In genomic region chr1:28341591-28341990, GRCh38 we compare ENCODE assay signal across 1 cellular context.
TF ChIP-seq lines count a peak whose summit lies in the region.

No MANE protein-coding gene starts in this region.

TF ChIP-seq in HepG2, 621 proteins besides CTCF, POLR2A, EP300 and RAD21:
- no peak for TF ChIP-seq ZNF329 (CRISPR knock-in tag; IDR thresholded peaks at IDR 0.05; ENCODE audit: low read depth)
- no peak for TF ChIP-seq ATF7 (IDR thresholded peaks at IDR 0.05)
- no peak for TF ChIP-seq ATF7 (CRISPR knock-in tag; IDR thresholded peaks at IDR 0.05)
- no peak for TF ChIP-seq FOXM1 (CRISPR knock-in tag; IDR thresholded peaks at IDR 0.05)
- no peak for TF ChIP-seq IKZF1 (IDR thresholded peaks at IDR 0.05)
- 0 out of 2 replicates have a peak, but pooled peaks have one; percentile 11 for TF ChIP-seq FOSL2 (CRISPR knock-in tag; IDR thresholded peaks at IDR 0.05)
- no peak for TF ChIP-seq ZSCAN25 (CRISPR knock-in tag; IDR thresholded peaks at IDR 0.05)
- TF ChIP-seq, protein P1, sequence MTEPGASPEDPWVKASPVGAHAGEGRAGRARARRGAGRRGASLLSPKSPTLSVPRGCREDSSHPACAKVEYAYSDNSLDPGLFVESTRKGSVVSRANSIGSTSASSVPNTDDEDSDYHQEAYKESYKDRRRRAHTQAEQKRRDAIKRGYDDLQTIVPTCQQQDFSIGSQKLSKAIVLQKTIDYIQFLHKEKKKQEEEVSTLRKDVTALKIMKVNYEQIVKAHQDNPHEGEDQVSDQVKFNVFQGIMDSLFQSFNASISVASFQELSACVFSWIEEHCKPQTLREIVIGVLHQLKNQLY (CRISPR knock-in tag; IDR thresholded peaks at IDR 0.05), result no peak
- TF ChIP-seq TAF15 (IDR thresholded peaks at IDR 0.05; ENCODE audit: low read depth, low read length, poor library complexity, severe bottlenecking), result no peak
- no peak for TF ChIP-seq ZNF18 (CRISPR knock-in tag; IDR thresholded peaks at IDR 0.05; ENCODE audit: insufficient replicate concordance)
- TF ChIP-seq, protein P2, sequence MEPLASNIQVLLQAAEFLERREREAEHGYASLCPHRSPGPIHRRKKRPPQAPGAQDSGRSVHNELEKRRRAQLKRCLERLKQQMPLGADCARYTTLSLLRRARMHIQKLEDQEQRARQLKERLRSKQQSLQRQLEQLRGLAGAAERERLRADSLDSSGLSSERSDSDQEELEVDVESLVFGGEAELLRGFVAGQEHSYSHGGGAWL (CRISPR knock-in tag; IDR thresholded peaks at IDR 0.05), result no peak
- TF ChIP-seq ZNF614 (CRISPR knock-in tag; IDR thresholded peaks at IDR 0.05; ENCODE audit: borderline replicate concordance), result no peak
- TF ChIP-seq HBP1 (CRISPR knock-in tag; IDR thresholded peaks at IDR 0.05; ENCODE audit: low read depth), result no peak
- TF ChIP-seq ZNF101 (CRISPR knock-in tag; IDR thresholded peaks at IDR 0.05; ENCODE audit: borderline replicate concordance, low read depth), result no peak
- TF ChIP-seq PHF21A (CRISPR knock-in tag; IDR thresholded peaks at IDR 0.05), result no peak
- TF ChIP-seq ZNF251 (CRISPR knock-in tag; IDR thresholded peaks at IDR 0.05), result no peak
- TF ChIP-seq CCAR2 (optimal IDR thresholded peaks at IDR 0.05; ENCODE audit: low read depth, low read length), result no peak
- TF ChIP-seq, protein P3, sequence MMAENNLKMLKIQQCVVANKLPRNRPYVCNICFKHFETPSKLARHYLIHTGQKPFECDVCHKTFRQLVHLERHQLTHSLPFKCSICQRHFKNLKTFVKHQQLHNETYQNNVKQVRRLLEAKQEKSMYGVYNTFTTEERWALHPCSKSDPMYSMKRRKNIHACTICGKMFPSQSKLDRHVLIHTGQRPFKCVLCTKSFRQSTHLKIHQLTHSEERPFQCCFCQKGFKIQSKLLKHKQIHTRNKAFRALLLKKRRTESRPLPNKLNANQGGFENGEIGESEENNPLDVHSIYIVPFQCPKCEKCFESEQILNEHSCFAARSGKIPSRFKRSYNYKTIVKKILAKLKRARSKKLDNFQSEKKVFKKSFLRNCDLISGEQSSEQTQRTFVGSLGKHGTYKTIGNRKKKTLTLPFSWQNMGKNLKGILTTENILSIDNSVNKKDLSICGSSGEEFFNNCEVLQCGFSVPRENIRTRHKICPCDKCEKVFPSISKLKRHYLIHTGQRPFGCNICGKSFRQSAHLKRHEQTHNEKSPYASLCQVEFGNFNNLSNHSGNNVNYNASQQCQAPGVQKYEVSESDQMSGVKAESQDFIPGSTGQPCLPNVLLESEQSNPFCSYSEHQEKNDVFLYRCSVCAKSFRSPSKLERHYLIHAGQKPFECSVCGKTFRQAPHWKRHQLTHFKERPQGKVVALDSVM (CRISPR knock-in tag; IDR thresholded peaks at IDR 0.05), result 0 out of 2 replicates have a peak, but pooled peaks have one; percentile 25
TF ChIP-seq in HepG2: peak in this region for 2.
